8 cellular contexts compared by ENCODE assay signal in genomic region chr7:128531105-128531954, GRCh38. TPM values are rescaled to one million over a fixed set of nuclear protein-coding genes. Genes with fewer than 3 reads are reported as not detected.
DNase-seq lines count a peak whose midpoint lies in the region; ATAC-seq, FAIRE-seq and TF ChIP-seq lines count a peak whose summit lies in the region.
"Not testable (repeated sequence)": the region's sequence is repeated elsewhere in the genome, so short reads cannot be mapped to it uniquely, and the experiment has no call there.

No MANE protein-coding gene starts in this region.

- not testable (repeated sequence) for H3K9me3 Mint-ChIP-seq in chondrocyte (ENCODE audit: low read depth)

- DNase-seq in AG09319 (ENCODE audit: extremely low read depth, low read depth) (peak; percentile 45), GM19239 (ENCODE audit: insufficient read length, low spot score) (peak; percentile 90), NCI-H446 treated with DMSO at 0.1 percent for 48 hours (lab: John Stamatoyannopoulos, UW) (peak; percentile 35), chondrocyte (ENCODE audit: low spot score) (peak; percentile 72), kidney glomerular epithelial cell (lab: John Stamatoyannopoulos, UW) (peak; percentile 41)
- peak; percentile 64 to 67 for DNase-seq in activated CD4-positive, alpha-beta T cell treated with anti-CD3 and anti-CD28 coated beads for 24 hours (ENCODE audit: low read depth in 2 of 2)
- peak; percentile 88 for DNase-seq in stimulated activated CD4-positive, alpha-beta T cell treated with anti-CD3 and anti-CD28 coated beads, Interleukin-15, amount 100 ng/mL, for 24 hours

- H3K36me3 Mint-ChIP-seq in chondrocyte (ENCODE audit: low read depth): not testable (repeated sequence)

- H3K27me3 Mint-ChIP-seq in chondrocyte (ENCODE audit: low read depth): not testable (repeated sequence)

- TF ChIP-seq CTCF in AG09319 (IDR thresholded peaks at IDR 0.05; ENCODE audit: low read depth, low read length); chondrocyte (IDR thresholded peaks at IDR 0.05): not testable (repeated sequence)

- FAIRE-seq in GM19239 (lab: Jason Lieb, UNC): not testable (repeated sequence)

- H3K4me1 Mint-ChIP-seq in chondrocyte (ENCODE audit: low read depth): peaks cover 34% of the 10 kb centered on the region

- ATAC-seq in HG03378 (IDR thresholded peaks at IDR 0.05; ENCODE audit: unreplicated experiment): peak; percentile 63

- peak overlapping the region; percentile 61 for H3K27ac Mint-ChIP-seq in chondrocyte (ENCODE audit: unreplicated experiment)

- peak overlapping the region; percentile 87 for H3K4me3 Mint-ChIP-seq in chondrocyte (ENCODE audit: unreplicated experiment)

RNA-seq across cellular contexts. Expression of gene METTL2B, which starts 54.8 kb away (rescaled TPM):
- total RNA-seq in chondrocyte: 26.3 to 35.4 TPM (median 26.3 TPM) in 3 replicates

Comparison
In these comparisons a context has a peak if more than half of its experiments do, and no peak if none do; other contexts are left out.
1. Peak in every context shown above with its lines: DNase-seq and ATAC-seq.
2. DNase-seq: peak in every context shown above with its lines; median percentile 90 in GM19239; 88 in stimulated activated CD4-positive, alpha-beta T cell treated with anti-CD3 and anti-CD28 coated beads, Interleukin-15, amount 100 ng/mL, for 24 hours; 72 in chondrocyte; 66 in activated CD4-positive, alpha-beta T cell treated with anti-CD3 and anti-CD28 coated beads for 24 hours; 45 in AG09319; 41 in kidney glomerular epithelial cell; 35 in NCI-H446 treated with DMSO at 0.1 percent for 48 hours.